8 cellular contexts compared by ENCODE assay signal in the genomic region with DNA sequence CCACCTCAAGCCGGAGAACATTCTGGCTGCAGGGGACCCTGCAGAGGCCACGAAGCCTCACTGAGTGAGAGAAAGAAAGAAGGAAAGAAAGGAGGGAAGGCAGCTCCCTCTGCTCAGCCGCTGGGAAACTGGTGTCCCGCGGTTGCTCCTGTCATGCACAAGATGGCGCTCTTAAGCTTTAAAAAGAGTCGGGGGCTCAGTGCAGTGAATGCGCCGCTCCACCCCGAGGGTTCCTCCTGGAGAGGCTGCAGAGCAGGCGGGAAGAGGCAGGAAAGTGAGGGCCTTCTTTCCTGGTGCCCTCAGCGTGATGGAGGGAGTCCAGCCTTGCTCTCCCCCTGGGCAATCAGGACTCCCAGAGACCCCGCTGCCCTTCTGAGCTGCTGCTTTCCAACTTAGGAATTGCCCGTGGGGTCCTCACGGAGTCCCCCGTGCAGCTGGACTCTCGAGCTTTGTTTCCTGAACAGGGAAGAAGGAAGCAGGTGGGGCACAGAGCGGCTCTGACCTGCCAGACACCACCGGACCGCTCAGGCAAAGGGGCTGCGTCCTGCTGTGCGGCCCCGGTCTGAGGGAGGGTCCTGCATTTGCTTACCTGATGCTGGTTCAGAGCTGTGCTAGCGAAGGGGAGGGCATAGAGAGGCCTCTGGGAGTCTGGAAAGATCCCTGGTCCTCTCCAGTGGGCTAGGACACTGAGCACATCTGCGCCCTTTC.
A peak's percentile ranks its signal among the peaks of the same experiment; 100 is the strongest.
DNase-seq lines count a peak whose midpoint lies in the region; ATAC-seq and TF ChIP-seq lines count a peak whose summit lies in the region.

No MANE protein-coding gene starts in this region.

- peak; percentile 55 for TF ChIP-seq CTCF in osteocyte (IDR thresholded peaks at IDR 0.05)
- TF ChIP-seq CTCF in omental fat pad (IDR thresholded peaks at IDR 0.05): no peak

- peak; percentile 19 to 27 for DNase-seq in activated T-cell treated with anti-CD3 and anti-CD28 coated beads, Interleukin-2, amount 50 U/mL, for 72 hours
- DNase-seq in activated T-cell treated with anti-CD3 and anti-CD28 coated beads, Interleukin-2, amount 50 U/mL, for 4 hours: no peak
- DNase-seq in NCI-H2227 (lab: John Stamatoyannopoulos, UW; ENCODE audit: unreplicated experiment): peak; percentile 70
- peak; percentile 86 for DNase-seq in ecto neural progenitor cell (ENCODE audit: low spot score)
- no peak for DNase-seq in osteocyte (ENCODE audit: extremely low spot score, unreplicated experiment)
- DNase-seq in omental fat pad (ENCODE audit: low spot score): no peak

- H3K36me3 Mint-ChIP-seq in activated T-cell treated with anti-CD3 and anti-CD28 coated beads, Interleukin-2, amount 50 U/mL, for 72 hours (ENCODE audit: insufficient read depth in 2 of 2): no peaks in the 10 kb centered on the region
- no peaks in the 10 kb centered on the region for H3K36me3 Mint-ChIP-seq in activated T-cell treated with anti-CD3 and anti-CD28 coated beads, Interleukin-2, amount 50 U/mL, for 4 hours (ENCODE audit: insufficient read depth)
- no peaks in the 10 kb centered on the region for H3K36me3 Mint-ChIP-seq in osteocyte (ENCODE audit: unreplicated experiment)

- no peak overlapping the region for H3K27ac Mint-ChIP-seq in activated T-cell treated with anti-CD3 and anti-CD28 coated beads, Interleukin-2, amount 50 U/mL, for 72 hours
- no peak overlapping the region for H3K27ac Mint-ChIP-seq in osteocyte (ENCODE audit: unreplicated experiment)

- H3K9me3 Mint-ChIP-seq in activated T-cell treated with anti-CD3 and anti-CD28 coated beads, Interleukin-2, amount 50 U/mL, for 72 hours: no peaks in the 10 kb centered on the region
- no peaks in the 10 kb centered on the region for H3K9me3 Mint-ChIP-seq in activated T-cell treated with anti-CD3 and anti-CD28 coated beads, Interleukin-2, amount 50 U/mL, for 4 hours
- no peaks in the 10 kb centered on the region for H3K9me3 Mint-ChIP-seq in osteocyte (ENCODE audit: unreplicated experiment)

- H3K4me3 Mint-ChIP-seq in activated T-cell treated with anti-CD3 and anti-CD28 coated beads, Interleukin-2, amount 50 U/mL, for 72 hours: no peak overlapping the region
- no peak overlapping the region for H3K4me3 Mint-ChIP-seq in activated T-cell treated with anti-CD3 and anti-CD28 coated beads, Interleukin-2, amount 50 U/mL, for 4 hours
- H3K4me3 Mint-ChIP-seq in osteocyte (ENCODE audit: unreplicated experiment): no peak overlapping the region

- ATAC-seq in activated T-cell treated with anti-CD3 and anti-CD28 coated beads, Interleukin-2, amount 50 U/mL, for 72 hours (replicated peaks in 1 of 2): no peak
- no peak for ATAC-seq in activated T-cell treated with anti-CD3 and anti-CD28 coated beads, Interleukin-2, amount 50 U/mL, for 4 hours
- ATAC-seq in GM21723 (IDR thresholded peaks at IDR 0.05; ENCODE audit: unreplicated experiment) (no peak), omental fat pad (ENCODE audit: low FRiP score) (no peak), GM19035 (IDR thresholded peaks at IDR 0.05; ENCODE audit: unreplicated experiment) (no peak)

- peaks cover 47% of the 10 kb centered on the region for H3K27me3 Mint-ChIP-seq in activated T-cell treated with anti-CD3 and anti-CD28 coated beads, Interleukin-2, amount 50 U/mL, for 72 hours (ENCODE audit: low read depth)
- H3K27me3 Mint-ChIP-seq in activated T-cell treated with anti-CD3 and anti-CD28 coated beads, Interleukin-2, amount 50 U/mL, for 4 hours (ENCODE audit: low read depth): peaks cover 72% of the 10 kb centered on the region
- H3K27me3 Mint-ChIP-seq in osteocyte (ENCODE audit: unreplicated experiment): peaks cover 6% of the 10 kb centered on the region

- no peaks in the 10 kb centered on the region for H3K4me1 Mint-ChIP-seq in activated T-cell treated with anti-CD3 and anti-CD28 coated beads, Interleukin-2, amount 50 U/mL, for 72 hours (ENCODE audit: low read depth)
- H3K4me1 Mint-ChIP-seq in activated T-cell treated with anti-CD3 and anti-CD28 coated beads, Interleukin-2, amount 50 U/mL, for 4 hours (ENCODE audit: low read depth): no peaks in the 10 kb centered on the region
- H3K4me1 Mint-ChIP-seq in osteocyte (ENCODE audit: unreplicated experiment): no peaks in the 10 kb centered on the region

Comparison
In these comparisons a context has a peak if more than half of its experiments do, and no peak if none do; other contexts are left out.
1. DNase-seq: peak in activated T-cell treated with anti-CD3 and anti-CD28 coated beads, Interleukin-2, amount 50 U/mL, for 72 hours (2 of 2), NCI-H2227 (single experiment) and ecto neural progenitor cell (single experiment); none in activated T-cell treated with anti-CD3 and anti-CD28 coated beads, Interleukin-2, amount 50 U/mL, for 4 hours (single experiment), osteocyte (single experiment) and omental fat pad (single experiment).